Comparison of ENCODE assay signal across 12 cellular contexts in the genomic region with DNA sequence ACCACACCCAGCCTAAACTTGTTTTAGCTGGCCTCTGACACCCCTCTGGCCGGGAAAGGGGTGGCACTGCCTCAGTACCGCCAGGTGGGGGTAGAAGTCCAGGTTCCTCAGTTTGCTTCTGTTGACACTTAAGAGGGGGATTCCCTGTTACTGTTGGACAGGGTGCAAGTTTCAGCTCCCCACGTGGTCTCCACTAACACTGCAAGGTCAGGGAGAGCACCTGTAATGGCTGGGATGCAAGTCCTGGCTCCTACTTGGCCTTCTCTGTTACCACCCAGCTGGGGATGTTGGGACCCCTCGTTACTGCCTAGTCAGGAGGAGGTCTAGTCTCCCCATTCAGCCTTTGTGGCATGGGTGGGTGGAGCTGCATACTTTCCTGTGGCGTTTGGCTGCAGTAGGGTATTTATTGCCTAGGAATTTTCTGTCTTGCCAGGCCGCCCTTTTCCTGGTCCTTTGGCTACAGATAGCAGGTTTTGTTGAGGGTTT. TPM values are rescaled to one million over a fixed set of nuclear protein-coding genes. Genes with fewer than 3 reads are reported as not detected.
A peak's percentile ranks its signal among the peaks of the same experiment; 100 is the strongest.
DNase-seq lines count a peak whose midpoint lies in the region; ATAC-seq, FAIRE-seq and TF ChIP-seq lines count a peak whose summit lies in the region.
"Had no signal": no experiment of that assay in that cellular context is flagged by ENCODE, and none has a peak within 500 bp of the region (broad histone marks: within the 10 kb centered on the region; RNA-seq: fewer than 3 reads in every experiment).

No MANE protein-coding gene starts in this region.

- H3K9me3 ChIP-seq in HEK293 (ENCODE audit: control insufficient read depth, insufficient read depth, low read depth, low read length) (no peaks in the 10 kb centered on the region), body of pancreas (no peaks in the 10 kb centered on the region), kidney (ENCODE audit: control insufficient read depth in 1 of 2, low read length in 2 of 2) (no peaks in the 10 kb centered on the region), subcutaneous abdominal adipose tissue (ENCODE audit: control insufficient read depth in 5 of 5, low read length in 5 of 5) (no peaks in the 10 kb centered on the region)
- H3K9me3 ChIP-seq: SJCRH30 had no signal

- H3K27ac ChIP-seq in HEK293 (ENCODE audit: extremely low read depth, low read depth, low read length) (0 out of 2 replicates have a peak overlapping the region, but pooled peaks have one; percentile 5), body of pancreas (peak overlapping the region in 3 of 4 donors; percentile 40 to 77 (median 59)), kidney (ENCODE audit: low read depth in 2 of 2, low read length in 2 of 2) (no peak overlapping the region), subcutaneous abdominal adipose tissue (ENCODE audit: low read depth, low read length) (peak overlapping the region; percentile 37)
- H3K27ac ChIP-seq: SJCRH30 had no signal

- DNase-seq in body of pancreas (peak in 3 of 4 donors; percentile 26 to 45 (median 36)), kidney (peak; percentile 57), NCI-H1092 (lab: John Stamatoyannopoulos, UW) (no peak), GM13976 (ENCODE audit: low spot score) (no peak)
- DNase-seq: activated CD4-positive, alpha-beta T cell treated with anti-CD3 and anti-CD28 coated beads for 1 hour; activated gamma-delta T cell; effector memory CD4-positive, alpha-beta T cell had no signal

- ATAC-seq in body of pancreas: peak; percentile 61
- no peak for ATAC-seq in HG02870 (IDR thresholded peaks at IDR 0.05; ENCODE audit: unreplicated experiment)
- ATAC-seq in HG02623 (IDR thresholded peaks at IDR 0.05; ENCODE audit: unreplicated experiment): no peak

- POLR2A ChIA-PET in HEK293 (lab: Yijun Ruan, JAX): interaction anchor here (0.7 kb wide), 1 partner anchor 20 kb away, joined by 3 read pairs; no protein-coding TSS in a partner anchor

- no peaks in the 10 kb centered on the region for H3K36me3 ChIP-seq in HEK293 (ENCODE audit: control insufficient read depth in 2 of 2, insufficient read depth in 1 of 2, low read length in 2 of 2)
- no peaks in the 10 kb centered on the region for H3K36me3 ChIP-seq in body of pancreas (replicated peaks in 1 of 2; ENCODE audit: insufficient read depth in 1 of 2, low read depth in 2 of 2)
- H3K36me3 ChIP-seq in kidney (ENCODE audit: control insufficient read depth in 1 of 2, insufficient read depth in 2 of 2, low read length in 2 of 2): no peaks in the 10 kb centered on the region
- H3K36me3 ChIP-seq in subcutaneous abdominal adipose tissue (ENCODE audit: control insufficient read depth in 5 of 5, insufficient read depth in 5 of 5, low read length in 5 of 5): no peaks in the 10 kb centered on the region
- H3K36me3 ChIP-seq: SJCRH30 had no signal

- in situ Hi-C loops in GM13976 (cut with MboI; ENCODE audit: low sequenced_read_pairs, unreplicated experiment): no loop called here

- H3K27me3 ChIP-seq in body of pancreas: no peaks in the 10 kb centered on the region
- H3K27me3 ChIP-seq in subcutaneous abdominal adipose tissue (ENCODE audit: control insufficient read depth in 5 of 5, insufficient read depth in 4 of 5, low read length in 5 of 5): no peaks in the 10 kb centered on the region
- H3K27me3 ChIP-seq: SJCRH30 had no signal

- intact Hi-C loops in body of pancreas (cut with DNase I): no loop called here
- intact Hi-C loops in kidney (cut with DNase I): no loop called here

- no peak for TF ChIP-seq POLR2A in body of pancreas (IDR thresholded peaks at IDR 0.05)

- no peak for FAIRE-seq in kidney (lab: Jason Lieb, UNC)

- H3K9ac ChIP-seq in kidney (ENCODE audit: low read length in 2 of 2): no peak overlapping the region
- H3K9ac ChIP-seq in subcutaneous abdominal adipose tissue (ENCODE audit: low read length in 5 of 5): peak overlapping the region in 1 of 5 donors; percentile 17

- WGBS in body of pancreas, 2 donors: 50 to 60% methylated on average over 4 to 6 of the region's 6 CpGs

- TF ChIP-seq CTCF in HEK293 (tag by site-specific recombination; IDR thresholded peaks at IDR 0.05): no peak
- TF ChIP-seq CTCF in body of pancreas (IDR thresholded peaks at IDR 0.05): peak in 1 of 7 experiments; percentile 17
- TF ChIP-seq CTCF in kidney (IDR thresholded peaks at IDR 0.05; ENCODE audit: borderline replicate concordance, extremely low read depth, insufficient read depth): no peak
- TF ChIP-seq CTCF in GM13976 (IDR thresholded peaks at IDR 0.05; ENCODE audit: borderline replicate concordance, control extremely low read depth, extremely low read depth, insufficient read depth, missing control alignments): no peak

- H3K4me3 ChIP-seq in HEK293 (ENCODE audit: low read depth, low read length) (no peak overlapping the region), body of pancreas (no peak overlapping the region), kidney (ENCODE audit: low read length in 2 of 2) (no peak overlapping the region), subcutaneous abdominal adipose tissue (ENCODE audit: low read depth in 1 of 5, low read length in 5 of 5) (no peak overlapping the region)
- H3K4me3 ChIP-seq: SJCRH30 had no signal

- CTCF ChIA-PET in HEK293 (lab: Yijun Ruan, JAX): no interaction called here

- H3K4me1 ChIP-seq in HEK293 (ENCODE audit: control insufficient read depth, insufficient read depth, low read length): peaks cover 8% of the 10 kb centered on the region; the same call in 1 of the 2 replicates
- peaks cover 15% of the 10 kb centered on the region for H3K4me1 ChIP-seq in body of pancreas
- peaks cover 0 to 5% of the 10 kb centered on the region in 2 donors for H3K4me1 ChIP-seq in kidney (ENCODE audit: control insufficient read depth in 1 of 2, insufficient read depth in 1 of 2, low read depth in 1 of 2, low read length in 2 of 2)
- peaks cover 0 to 29% (median 27%) of the 10 kb centered on the region in 5 donors for H3K4me1 ChIP-seq in subcutaneous abdominal adipose tissue (ENCODE audit: control insufficient read depth in 5 of 5, insufficient read depth in 5 of 5, low read length in 5 of 5)

TF ChIP-seq in HEK293, 187 proteins besides CTCF, POLR2A, EP300 and RAD21:
- no peak for TF ChIP-seq GFI1B (tag by site-specific recombination; IDR thresholded peaks at IDR 0.05)

RNA-seq across cellular contexts. Expression of a gene that starts 10.6 kb away (rescaled TPM):
- total RNA-seq in body of pancreas: 10 to 100 TPM; 25.7 to 35.3 TPM
- 51.1 TPM for total RNA-seq in kidney
- 27.6 TPM for polyA plus RNA-seq in kidney (ENCODE audit: insufficient read depth, low read depth, low replicate concordance)

RNA-seq across cellular contexts. Expression of a gene that starts 13.4 kb away (rescaled TPM):
- total RNA-seq in body of pancreas (1 to 10 TPM in 1 of 2 donors, under 1 TPM in 1; 0.52 to 5.9 TPM), kidney (7.3 TPM)
- polyA plus RNA-seq in kidney (ENCODE audit: insufficient read depth, low read depth, low replicate concordance): 0.99 TPM

RNA-seq across cellular contexts. Expression of a gene that starts 19.3 kb away (rescaled TPM):
- total RNA-seq in body of pancreas: 10 to 100 TPM; 10.1 to 29.3 TPM
- 36.7 TPM for total RNA-seq in kidney
- polyA plus RNA-seq in kidney (ENCODE audit: insufficient read depth, low read depth, low replicate concordance): 7.1 TPM

RNA-seq across cellular contexts. Expression of a gene that starts 35.1 kb away (rescaled TPM):
- total RNA-seq in body of pancreas: 10 to 100 TPM; 10.4 to 53.4 TPM
- 32.1 TPM for total RNA-seq in kidney
- polyA plus RNA-seq in kidney (ENCODE audit: insufficient read depth, low read depth, low replicate concordance): 67.5 TPM

Comparison
In these comparisons a context has a peak if more than half of its experiments do, and no peak if none do; other contexts are left out.
1. H3K27ac ChIP-seq: peak in HEK293 (single experiment), body of pancreas (3 of 4) and subcutaneous abdominal adipose tissue (single experiment); none in kidney (0 of 2).
2. DNase-seq: peak in body of pancreas (3 of 4) and kidney (single experiment); none in NCI-H1092 (single experiment) and GM13976 (single experiment).